ENCODE assay signal across 21 cellular contexts in the genomic region with DNA sequence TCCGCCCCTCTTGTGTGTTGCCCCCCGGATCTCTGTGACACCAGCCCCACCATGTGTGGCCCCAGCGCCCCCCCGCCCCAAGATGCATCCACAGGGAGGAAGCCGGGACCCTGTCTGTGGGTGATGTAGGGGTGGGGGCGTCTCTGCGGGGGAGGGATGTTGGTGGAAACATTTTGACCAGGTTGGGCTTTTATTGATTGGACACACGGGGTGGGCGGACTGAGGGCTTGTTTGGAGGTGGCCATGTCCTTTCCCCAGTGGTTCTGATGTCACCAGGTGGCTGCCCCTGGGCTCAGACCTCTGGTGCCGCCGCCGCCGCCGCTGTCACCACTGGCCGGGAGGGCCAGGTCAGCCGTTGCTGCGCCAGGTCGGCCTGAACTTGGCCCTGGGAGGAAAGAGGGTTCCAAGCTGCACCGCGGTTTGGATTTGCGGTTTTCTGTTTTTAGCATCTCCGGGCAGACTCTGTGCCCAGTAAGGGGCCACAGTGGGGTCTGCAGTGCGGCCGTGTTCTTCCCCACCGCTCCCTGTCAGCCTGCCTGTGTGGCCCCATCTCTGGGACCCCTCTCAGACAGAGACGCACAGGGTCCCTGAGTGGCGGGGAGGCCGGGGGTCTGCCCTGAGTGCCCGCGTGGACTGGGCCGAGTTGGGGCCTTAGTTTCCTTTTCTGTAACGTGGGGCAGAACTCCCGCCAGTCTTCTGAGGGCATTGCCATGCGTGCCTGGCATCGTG. TPM values are rescaled to one million over a fixed set of nuclear protein-coding genes. Genes with fewer than 3 reads are reported as not detected.
DNase-seq lines count a peak whose midpoint lies in the region; ATAC-seq, FAIRE-seq and TF ChIP-seq lines count a peak whose summit lies in the region.
"Had no signal": no experiment of that assay in that cellular context is flagged by ENCODE, and none has a peak within 500 bp of the region (broad histone marks: within the 10 kb centered on the region; RNA-seq: fewer than 3 reads in every experiment).

No MANE protein-coding gene starts in this region.

- H3K79me2 ChIP-seq in K562 (ENCODE audit: control insufficient read depth, insufficient read depth, low read length) (peaks cover 100% of the 10 kb centered on the region), H1 (ENCODE audit: control insufficient read depth in 1 of 2, insufficient read depth in 2 of 2, low read length in 2 of 2) (peaks cover 22 to 97% of the 10 kb centered on the region in 2 experiments), HepG2 (ENCODE audit: insufficient read depth, low read length) (peaks cover 83% of the 10 kb centered on the region)

- DNase-seq in K562 (ENCODE audit: extremely low read depth in 1 of 4, low spot score in 3 of 4) (no peak), H1 (ENCODE audit: low read depth in 1 of 2, low spot score in 2 of 2) (no peak), HepG2 (ENCODE audit: low spot score) (no peak), SK-N-DZ (ENCODE audit: low spot score) (no peak), hepatic stellate cell (ENCODE audit: low spot score) (no peak), dermis blood vessel endothelial cell (no peak)
- DNase-seq in activated CD4-positive, alpha-beta T cell treated with anti-CD3 and anti-CD28 coated beads, Interleukin-2, amount 50 U/mL, for 1 hour, result no peak
- DNase-seq: AML-193; C1 segment of cervical spinal cord; CD4-positive, alpha-beta memory T cell; CD4-positive, CD25-positive, alpha-beta regulatory T cell; CD8-positive, alpha-beta memory T cell; COR-L47; DMS79 treated with DMSO at 0.1 percent for 48 hours; GF-D8 had no signal

- no peak for FAIRE-seq in K562 (lab: Jason Lieb, UNC)
- FAIRE-seq in H1 (lab: Jason Lieb, UNC), result no peak
- no peak for FAIRE-seq in HepG2 (lab: Jason Lieb, UNC)
- FAIRE-seq: A549, G401.6, GM12891, GM19239 had no signal

- CTCF ChIA-PET in K562 (lab: Yijun Ruan, JAX; ENCODE audit: low intra/inter-chr PET ratio), result no interaction called here
- CTCF ChIA-PET in H1 (lab: Charles Lee; ENCODE audit: partially characterized antibody), result interaction anchor here (0.6 to 2.2 kb wide), 11 partner anchors 9 to 380 kb away, joined by 3 to 15 read pairs (median 4); no protein-coding TSS in a partner anchor
- CTCF ChIA-PET in HepG2 (lab: Yijun Ruan, JAX; ENCODE audit: low intra/inter-chr PET ratio, low total read pairs), result no interaction called here

- WGBS in K562 (ENCODE audit: insufficient coverage, low coverage, missing lambda C conversion rate), result 91% methylated on average over 20 of the region's 35 CpGs
- WGBS in H1 (ENCODE audit: extremely low coverage in 1 of 2, insufficient coverage in 1 of 2, insufficient read length in 1 of 2, insufficient replicate concordance in 2 of 2, low coverage in 1 of 2, low lambda C conversion rate in 2 of 2, missing lambda C conversion rate in 1 of 2), 2 experiments, result 96% methylated on average over 17 of the region's 35 CpGs; no CpG with 5 or more reads in 1 of the 2 experiments
- WGBS in HepG2 (ENCODE audit: low lambda C conversion rate), result 91% methylated on average over 21 of the region's 35 CpGs

- H4K20me1 ChIP-seq in BLaER1 (peaks cover 100% of the 10 kb centered on the region), K562 (replicated peaks; ENCODE audit: control insufficient read depth, insufficient read depth, low read length) (peaks cover 91% of the 10 kb centered on the region), H1 (replicated peaks in 1 of 2; ENCODE audit: control insufficient read depth in 1 of 2, insufficient read depth in 2 of 2, low read length in 2 of 2) (peaks cover 53 to 74% of the 10 kb centered on the region in 2 experiments), HepG2 (ENCODE audit: insufficient read depth, low read length) (peaks cover 97% of the 10 kb centered on the region; the same call in 1 of the 2 replicates)

- no peak overlapping the region for H4K5ac ChIP-seq in H1 (ENCODE audit: insufficient read length, low read depth, low read length)

- peak overlapping the region; percentile 48; the same call in 1 of the 2 replicates for H3K4me2 ChIP-seq in BLaER1
- no peak overlapping the region for H3K4me2 ChIP-seq in K562 (ENCODE audit: insufficient read depth, low read length)
- no peak overlapping the region for H3K4me2 ChIP-seq in H1 (ENCODE audit: insufficient read depth in 1 of 2, low read depth in 2 of 2, low read length in 2 of 2)
- no peak overlapping the region for H3K4me2 ChIP-seq in HepG2 (ENCODE audit: low read depth, low read length)
- H3K4me2 ChIP-seq: A549 had no signal

- peaks cover 92% of the 10 kb centered on the region for H3K4me1 ChIP-seq in BLaER1
- H3K4me1 ChIP-seq in K562 (replicated peaks in 1 of 2; ENCODE audit: control insufficient read depth in 2 of 2, insufficient read depth in 2 of 2, low read length in 2 of 2), result peaks cover 4 to 79% of the 10 kb centered on the region in 2 experiments; a peak in 2 of 5 replicates
- peaks cover 0 to 6% (median 0%) of the 10 kb centered on the region in 4 experiments; a peak in 3 of 7 replicates for H3K4me1 ChIP-seq in H1 (replicated peaks in 1 of 4; ENCODE audit: control insufficient read depth in 3 of 4, insufficient read depth in 4 of 4, low read length in 3 of 4)
- no peaks in the 10 kb centered on the region for H3K4me1 ChIP-seq in HepG2 (ENCODE audit: insufficient read depth, low read length)
- H3K4me1 ChIP-seq: A549 had no signal

- no peak overlapping the region for H2AFZ ChIP-seq in K562 (ENCODE audit: low read depth, low read length)
- H2AFZ ChIP-seq in H1 (ENCODE audit: low read length), result no peak overlapping the region
- H2AFZ ChIP-seq in HepG2 (ENCODE audit: low read length), result no peak overlapping the region

- H3K4ac ChIP-seq in H1 (replicated peaks; ENCODE audit: insufficient read length, low read depth, low read length), result no peak overlapping the region

- TF ChIP-seq RAD21 in K562 (CRISPR knock-in tag; conservative IDR thresholded peaks at IDR 0.05 in 1 of 2, IDR thresholded peaks at IDR 0.05 in 1 of 2) (no peak), H1 (IDR thresholded peaks at IDR 0.05 in 1 of 2, conservative IDR thresholded peaks at IDR 0.05 in 1 of 2; ENCODE audit: low read depth in 2 of 2, low read length in 2 of 2) (no peak), HepG2 (CRISPR knock-in tag; IDR thresholded peaks at IDR 0.05) (no peak)

- TF ChIP-seq CTCF in K562 (IDR thresholded peaks at IDR 0.05 in 2 of 3, conservative IDR thresholded peaks at IDR 0.05 in 1 of 3; ENCODE audit: insufficient read depth in 2 of 3, low read depth in 1 of 3, low read length in 3 of 3) (no peak), H1 (IDR thresholded peaks at IDR 0.05; ENCODE audit: control extremely low read depth in 1 of 3, insufficient read depth in 1 of 3, low read depth in 1 of 3, low read length in 3 of 3) (no peak), HepG2 (CRISPR knock-in tag; IDR thresholded peaks at IDR 0.05) (no peak)

- H2BK20ac ChIP-seq in H1 (ENCODE audit: low read length), result no peak overlapping the region

- H3K14ac ChIP-seq in H1 (ENCODE audit: insufficient read length), result no peak overlapping the region

- H3K56ac ChIP-seq in H1 (replicated peaks; ENCODE audit: insufficient read length, low read depth, low read length), result no peak overlapping the region

- H3K9me1 ChIP-seq in K562 (ENCODE audit: control insufficient read depth, insufficient read depth, low read length), result peaks cover 16% of the 10 kb centered on the region

- no peaks in the 10 kb centered on the region for H3K27me3 ChIP-seq in BLaER1
- H3K27me3 ChIP-seq in K562 (ENCODE audit: control insufficient read depth in 2 of 2, insufficient read depth in 2 of 2, low read length in 2 of 2), result no peaks in the 10 kb centered on the region
- H3K27me3 ChIP-seq in H1 (replicated peaks in 1 of 4; ENCODE audit: control insufficient read depth in 3 of 4, extremely low read depth in 1 of 4, insufficient read depth in 3 of 4, low read length in 3 of 4), result no peaks in the 10 kb centered on the region
- H3K27me3 ChIP-seq in HepG2 (ENCODE audit: control insufficient read depth in 1 of 2, insufficient read depth in 2 of 2, low read length in 2 of 2), result no peaks in the 10 kb centered on the region

- H3K4me3 ChIP-seq in BLaER1 (no peak overlapping the region), K562 (no peak overlapping the region), H1 (ENCODE audit: extremely low read depth in 1 of 4, insufficient read depth in 2 of 4, low read depth in 3 of 4, low read length in 4 of 4) (no peak overlapping the region), HepG2 (replicated peaks in 1 of 3; ENCODE audit: insufficient read depth in 1 of 3, low read depth in 2 of 3, low read length in 3 of 3) (no peak overlapping the region)
- H3K4me3 ChIP-seq: A549 had no signal

- POLR2A ChIA-PET in K562 (lab: Yijun Ruan, JAX) (no interaction called here), H1 (lab: Charles Lee; ENCODE audit: partially characterized antibody) (interaction anchor here (1.6 kb wide), 1 partner anchor 16 kb away, joined by 3 read pairs; no protein-coding TSS in a partner anchor), HepG2 (lab: Yijun Ruan, JAX) (no interaction called here)

- peaks cover 14% of the 10 kb centered on the region for H3K9me3 ChIP-seq in BLaER1
- H3K9me3 ChIP-seq in K562 (replicated peaks; ENCODE audit: control insufficient read depth, insufficient read depth, low read depth, low read length), result peaks cover 5% of the 10 kb centered on the region; the same call in 1 of the 2 replicates
- H3K9me3 ChIP-seq in H1 (ENCODE audit: insufficient read depth in 2 of 2, low read depth in 1 of 2, low read length in 1 of 2), result peaks cover 9 to 10% of the 10 kb centered on the region in 2 experiments; a peak in 3 of 4 replicates
- peaks cover 12% of the 10 kb centered on the region for H3K9me3 ChIP-seq in HepG2 (ENCODE audit: low read length)
- H3K9me3 ChIP-seq: A549 had no signal

- H2BK12ac ChIP-seq in H1 (ENCODE audit: low read depth, low read length), result no peak overlapping the region

- peak overlapping the region; percentile 71 for H4K8ac ChIP-seq in H1 (ENCODE audit: extremely low read depth, insufficient read depth, low read length)

- no peak overlapping the region; the same call in 1 of the 2 replicates for H3K18ac ChIP-seq in H1 (ENCODE audit: extremely low read depth, low read length)

- no peak overlapping the region for H4K91ac ChIP-seq in H1 (replicated peaks; ENCODE audit: insufficient read length, low read length)

- in situ Hi-C loops in K562 (cut with MboI) (no loop called here), HepG2 (cut with HindIII; ENCODE audit: extremely low pct_ligation_motif_present, low pct_unique_long_range_greater_than_20kb) (no loop called here)

- ATAC-seq in K562, result no peak
- ATAC-seq in HepG2, result no peak

- H3K9ac ChIP-seq in BLaER1 (peak overlapping the region; percentile 55; the same call in 1 of the 2 replicates), K562 (ENCODE audit: insufficient read depth in 1 of 2, low read depth in 2 of 2, low read length in 2 of 2) (no peak overlapping the region), H1 (replicated peaks in 1 of 4; ENCODE audit: extremely low read depth in 1 of 4, low read depth in 3 of 4, low read length in 3 of 4) (no peak overlapping the region), HepG2 (ENCODE audit: insufficient read depth, low read depth, low read length) (no peak overlapping the region)

- no peak overlapping the region; the same call in 1 of the 2 replicates for H3K27ac ChIP-seq in BLaER1
- H3K27ac ChIP-seq in K562 (ENCODE audit: extremely low read depth, low read depth, low read length), result no peak overlapping the region
- H3K27ac ChIP-seq in H1 (ENCODE audit: low read depth, low read length), result no peak overlapping the region
- no peak overlapping the region for H3K27ac ChIP-seq in HepG2 (ENCODE audit: extremely low read length, insufficient read depth, low read length)
- H3K27ac ChIP-seq: 22Rv1, A549 had no signal

- H3K36me3 ChIP-seq in BLaER1, result peaks cover 88% of the 10 kb centered on the region
- H3K36me3 ChIP-seq in K562 (ENCODE audit: control insufficient read depth, insufficient read depth, low read length), result peaks cover 98% of the 10 kb centered on the region; the same call in 2 of the 3 replicates
- peaks cover 0 to 11% (median 2%) of the 10 kb centered on the region in 4 experiments; a peak in 4 of 8 replicates for H3K36me3 ChIP-seq in H1 (ENCODE audit: control insufficient read depth in 2 of 4, insufficient read depth in 4 of 4, low read length in 3 of 4)
- peaks cover 35 to 62% of the 10 kb centered on the region in 2 experiments for H3K36me3 ChIP-seq in HepG2 (replicated peaks in 1 of 2; ENCODE audit: control insufficient read depth in 1 of 2, insufficient read depth in 2 of 2, low read length in 2 of 2)

- no peak overlapping the region for H2AK5ac ChIP-seq in H1 (ENCODE audit: low read depth, low read length)

- H3K79me1 ChIP-seq in H1 (ENCODE audit: low read depth, low read length), result peaks cover 36% of the 10 kb centered on the region

- TF ChIP-seq EP300 in K562 (IDR thresholded peaks at IDR 0.05; ENCODE audit: low read length) (no peak), H1 (IDR thresholded peaks at IDR 0.05; ENCODE audit: borderline replicate concordance in 1 of 2, low read depth in 2 of 2, low read length in 2 of 2) (no peak), HepG2 (IDR thresholded peaks at IDR 0.05; ENCODE audit: low read depth in 2 of 2, low read length in 2 of 2) (no peak), HepG2 (CRISPR knock-in tag; IDR thresholded peaks at IDR 0.05; ENCODE audit: borderline replicate concordance) (no peak)

- H3K23me2 ChIP-seq in H1 (ENCODE audit: low read depth, low read length), result no peaks in the 10 kb centered on the region

- no peak overlapping the region for H2BK15ac ChIP-seq in H1 (ENCODE audit: low read length)

- intact Hi-C loops in K562 (cut with micrococcal nuclease), result no loop called here
- intact Hi-C loops in HepG2 (cut with micrococcal nuclease; ENCODE audit: unreplicated experiment), result no loop called here

- H3K23ac ChIP-seq in H1 (ENCODE audit: insufficient read length), result no peak overlapping the region

- no peak overlapping the region for H2BK120ac ChIP-seq in H1 (replicated peaks; ENCODE audit: low read depth, low read length)

- no TSS peak for BruUV-seq in K562 (replicated peaks; lab: Mats Ljungman, UMichigan)
- BruUV-seq in HepG2 (replicated peaks; lab: Mats Ljungman, UMichigan), result no TSS peak

- no peak overlapping the region for H2BK5ac ChIP-seq in H1 (ENCODE audit: low read depth, low read length)

- TF ChIP-seq POLR2A in K562 (conservative IDR thresholded peaks at IDR 0.05) (no peak), H1 (IDR thresholded peaks at IDR 0.05; ENCODE audit: control extremely low read depth in 1 of 2, low read depth in 2 of 2, low read length in 2 of 2) (no peak), HepG2 (IDR thresholded peaks at IDR 0.05; ENCODE audit: insufficient read depth in 1 of 2, low read depth in 2 of 2, low read length in 2 of 2) (no peak)

RNA-seq across cellular contexts. Expression of gene GSE1, which starts 19.8 kb away (rescaled TPM):
- total RNA-seq in K562 (2011; cell fraction: chromatin; rRNA removed; ENCODE audit: low replicate concordance), result 692 and 1,066 TPM in 2 replicates
- 409 and 435 TPM in 2 replicates for total RNA-seq in K562 (2011; cell fraction: nucleolus; rRNA removed)
- total RNA-seq in K562 (2011; cell fraction: nucleoplasm; rRNA removed), result 438 and 467 TPM in 2 replicates
- total RNA-seq in K562 (2014; rRNA removed) (89.1 and 104 TPM in 2 replicates), K562 (2014; rRNA removed; fragmentation: Illumina TruSeq; extraction: Trizol) (40.9 and 41.8 TPM in 2 replicates), K562 (2015; rRNA removed; fragmentation: Illumina TruSeq; extraction: Trizol) (57.9 and 60.6 TPM in 2 replicates), K562 (2021) (208 and 244 TPM in 2 replicates), HepG2 (2016; rRNA removed; fragmentation: Illumina TruSeq; extraction: Trizol) (16.1 and 19.5 TPM in 2 replicates), dermis blood vessel endothelial cell (27.5 and 28.8 TPM in 2 replicates)
- polyA plus RNA-seq in K562 (2011; rRNA removed) (54.2 and 64.0 TPM in 2 replicates), K562 (2014; fragmentation: Illumina TruSeq; extraction: Trizol) (116 and 138 TPM in 2 replicates), K562 (2014; fragmentation: Nextera tagmentation; extraction: Ambion mirVana) (10 to 100 TPM; 12.2 to 15.8 TPM), K562 (2014; rRNA removed) (101 and 116 TPM in 2 replicates), H1 (2011; rRNA removed) (26.0 and 40.0 TPM in 2 replicates), HepG2 (2011; rRNA removed) (31.2 and 37.7 TPM in 2 replicates)
- 54.1 and 55.3 TPM in 2 replicates for polyA plus RNA-seq in K562 (2011; cell fraction: cytosol; rRNA removed)
- 210 and 277 TPM in 2 replicates for polyA plus RNA-seq in K562 (2011; cell fraction: nucleus; rRNA removed)
- polyA plus RNA-seq in K562 (2012), result 113 and 125 TPM in 2 replicates
- polyA minus RNA-seq in K562 (2011; rRNA and poly(A)+ RNA removed), result 61.1 and 68.8 TPM in 2 replicates
- 106 and 121 TPM in 2 replicates for polyA minus RNA-seq in K562 (2011; cell fraction: cytosol; rRNA and poly(A)+ RNA removed)
- 117 and 133 TPM in 2 replicates for polyA minus RNA-seq in K562 (2011; cell fraction: nucleus; rRNA and poly(A)+ RNA removed)
- 65.6 and 66.2 TPM in 2 replicates for total RNA-seq in H1 (2021; fragmentation: NEBNext Ultra II Directional; extraction: Animal tissue kit (Norgen Biotek cat#: 25700))
- polyA plus RNA-seq in H1 (2011; cell fraction: cytosol; rRNA removed), result 26.5 TPM
- 123 TPM for polyA plus RNA-seq in H1 (2011; cell fraction: nucleus; rRNA removed)
- 42.4 to 51.0 TPM (median 44.8 TPM) in 4 replicates for polyA plus RNA-seq in H1 (2012, experiment 1 of 2)
- polyA plus RNA-seq in H1 (2012, experiment 2 of 2), result 18.4 TPM
- 30.0 TPM for polyA plus RNA-seq in H1 (2013, experiment 1 of 2)
- polyA plus RNA-seq in H1 (2013, experiment 2 of 2), result 30.1 TPM
- polyA minus RNA-seq in H1 (2011; rRNA and poly(A)+ RNA removed), result 35.8 and 37.6 TPM in 2 replicates
- 76.6 TPM for polyA minus RNA-seq in H1 (2011; cell fraction: cytosol; rRNA and poly(A)+ RNA removed)
- polyA minus RNA-seq in H1 (2011; cell fraction: nucleus; rRNA and poly(A)+ RNA removed), result 93.7 TPM
- total RNA-seq in HepG2 (2016; cell fraction: cytosol; rRNA removed; fragmentation: Illumina TruSeq; extraction: Trizol; ENCODE audit: low read depth), result 13.0 and 16.7 TPM in 2 replicates
- 15.4 and 17.4 TPM in 2 replicates for total RNA-seq in HepG2 (2016; cell fraction: insoluble cytoplasmic fraction; rRNA removed; fragmentation: Illumina TruSeq; extraction: Trizol)
- 18.2 and 21.4 TPM in 2 replicates for total RNA-seq in HepG2 (2016; cell fraction: membrane; rRNA removed; fragmentation: Illumina TruSeq; extraction: Trizol)
- 31.6 and 33.0 TPM in 2 replicates for total RNA-seq in HepG2 (2016; cell fraction: nucleus; rRNA removed; fragmentation: Illumina TruSeq; extraction: Trizol)
- polyA plus RNA-seq in HepG2 (2011; cell fraction: cytosol; rRNA removed), result 20.9 and 26.7 TPM in 2 replicates
- polyA plus RNA-seq in HepG2 (2011; cell fraction: nucleus; rRNA removed), result 132 and 135 TPM in 2 replicates
- polyA plus RNA-seq in HepG2 (2012), result 43.5 and 43.7 TPM in 2 replicates
- polyA plus RNA-seq in HepG2 (2016; cell fraction: cytosol; fragmentation: Illumina TruSeq; extraction: Trizol; ENCODE audit: low read depth), result 1.4 and 1.7 TPM in 2 replicates
- polyA plus RNA-seq in HepG2 (2016; cell fraction: insoluble cytoplasmic fraction; fragmentation: Illumina TruSeq; extraction: Trizol; ENCODE audit: low read depth), result 22.8 and 30.2 TPM in 2 replicates
- 4.4 and 5.4 TPM in 2 replicates for polyA plus RNA-seq in HepG2 (2016; cell fraction: membrane; fragmentation: Illumina TruSeq; extraction: Trizol; ENCODE audit: low read depth)
- polyA plus RNA-seq in HepG2 (2016; cell fraction: nucleus; fragmentation: Illumina TruSeq; extraction: Trizol; ENCODE audit: insufficient read depth, low read depth), result 70.9 and 78.3 TPM in 2 replicates
- 24.8 and 50.4 TPM in 2 replicates for polyA minus RNA-seq in HepG2 (2011; rRNA and poly(A)+ RNA removed; ENCODE audit: low replicate concordance)
- 36.3 and 45.8 TPM in 2 replicates for polyA minus RNA-seq in HepG2 (2011; cell fraction: cytosol; rRNA and poly(A)+ RNA removed)
- 83.8 and 96.8 TPM in 2 replicates for polyA minus RNA-seq in HepG2 (2011; cell fraction: nucleus; rRNA and poly(A)+ RNA removed)
- polyA plus RNA-seq in SK-N-DZ (2014; cell fraction: cytosol; rRNA removed), result 51.5 and 62.6 TPM in 2 replicates
- polyA plus RNA-seq in SK-N-DZ (2014; cell fraction: nucleus; rRNA removed), result 114 and 225 TPM in 2 replicates

RNA-seq across cellular contexts. Expression of gene GINS2, which starts 55.9 kb away (rescaled TPM):
- total RNA-seq in K562 (2011; cell fraction: chromatin; rRNA removed; ENCODE audit: low replicate concordance), result 24.8 and 32.7 TPM in 2 replicates
- total RNA-seq in K562 (2011; cell fraction: nucleolus; rRNA removed), result 24.2 and 24.5 TPM in 2 replicates
- 23.2 and 33.3 TPM in 2 replicates for total RNA-seq in K562 (2011; cell fraction: nucleoplasm; rRNA removed)
- total RNA-seq in K562 (2014; rRNA removed), result 42.0 and 44.2 TPM in 2 replicates
- 43.8 and 47.3 TPM in 2 replicates for total RNA-seq in K562 (2014; rRNA removed; fragmentation: Illumina TruSeq; extraction: Trizol)
- 39.4 and 40.4 TPM in 2 replicates for total RNA-seq in K562 (2015; rRNA removed; fragmentation: Illumina TruSeq; extraction: Trizol)
- total RNA-seq in K562 (2021), result 57.5 and 61.6 TPM in 2 replicates
- polyA plus RNA-seq in K562 (2011; rRNA removed), result 38.4 and 44.6 TPM in 2 replicates
- 27.8 and 34.2 TPM in 2 replicates for polyA plus RNA-seq in K562 (2011; cell fraction: cytosol; rRNA removed)
- polyA plus RNA-seq in K562 (2011; cell fraction: nucleus; rRNA removed), result 15.7 and 20.5 TPM in 2 replicates
- 26.1 and 33.8 TPM in 2 replicates for polyA plus RNA-seq in K562 (2012)
- 41.4 and 49.8 TPM in 2 replicates for polyA plus RNA-seq in K562 (2014; fragmentation: Illumina TruSeq; extraction: Trizol)
- 10 to 100 TPM; 61.3 to 76.2 TPM for polyA plus RNA-seq in K562 (2014; fragmentation: Nextera tagmentation; extraction: Ambion mirVana)
- 42.3 and 42.9 TPM in 2 replicates for polyA plus RNA-seq in K562 (2014; rRNA removed)
- polyA minus RNA-seq in K562 (2011; rRNA and poly(A)+ RNA removed), result 25.6 and 28.3 TPM in 2 replicates
- 13.6 and 17.8 TPM in 2 replicates for polyA minus RNA-seq in K562 (2011; cell fraction: cytosol; rRNA and poly(A)+ RNA removed)
- 10.2 and 13.2 TPM in 2 replicates for polyA minus RNA-seq in K562 (2011; cell fraction: nucleus; rRNA and poly(A)+ RNA removed)
- 51.4 and 59.1 TPM in 2 replicates for total RNA-seq in H1 (2021; fragmentation: NEBNext Ultra II Directional; extraction: Animal tissue kit (Norgen Biotek cat#: 25700))
- polyA plus RNA-seq in H1 (2011; rRNA removed), result 22.5 and 29.4 TPM in 2 replicates
- 31.5 TPM for polyA plus RNA-seq in H1 (2011; cell fraction: cytosol; rRNA removed)
- polyA plus RNA-seq in H1 (2011; cell fraction: nucleus; rRNA removed), result 18.3 TPM
- polyA plus RNA-seq in H1 (2012, experiment 1 of 2), result 34.6 to 46.9 TPM (median 38.3 TPM) in 4 replicates
- polyA plus RNA-seq in H1 (2012, experiment 2 of 2), result 17.0 TPM
- polyA plus RNA-seq in H1 (2013, experiment 1 of 2), result 28.2 TPM
- polyA plus RNA-seq in H1 (2013, experiment 2 of 2), result 28.2 TPM
- 24.8 and 29.1 TPM in 2 replicates for polyA minus RNA-seq in H1 (2011; rRNA and poly(A)+ RNA removed)
- polyA minus RNA-seq in H1 (2011; cell fraction: cytosol; rRNA and poly(A)+ RNA removed), result 14.1 TPM
- polyA minus RNA-seq in H1 (2011; cell fraction: nucleus; rRNA and poly(A)+ RNA removed), result 18.6 TPM
- 48.3 and 61.7 TPM in 2 replicates for total RNA-seq in HepG2 (2016; rRNA removed; fragmentation: Illumina TruSeq; extraction: Trizol)
- 23.8 and 27.0 TPM in 2 replicates for total RNA-seq in HepG2 (2016; cell fraction: cytosol; rRNA removed; fragmentation: Illumina TruSeq; extraction: Trizol; ENCODE audit: low read depth)
- 48.0 and 66.5 TPM in 2 replicates for total RNA-seq in HepG2 (2016; cell fraction: insoluble cytoplasmic fraction; rRNA removed; fragmentation: Illumina TruSeq; extraction: Trizol)
- 37.7 and 42.3 TPM in 2 replicates for total RNA-seq in HepG2 (2016; cell fraction: membrane; rRNA removed; fragmentation: Illumina TruSeq; extraction: Trizol)
- 23.1 and 24.3 TPM in 2 replicates for total RNA-seq in HepG2 (2016; cell fraction: nucleus; rRNA removed; fragmentation: Illumina TruSeq; extraction: Trizol)
- polyA plus RNA-seq in HepG2 (2011; rRNA removed), result 7.7 and 10.6 TPM in 2 replicates
- 8.9 and 11.0 TPM in 2 replicates for polyA plus RNA-seq in HepG2 (2011; cell fraction: cytosol; rRNA removed)
- 3.9 and 4.5 TPM in 2 replicates for polyA plus RNA-seq in HepG2 (2011; cell fraction: nucleus; rRNA removed)
- polyA plus RNA-seq in HepG2 (2012), result 5.7 and 16.9 TPM in 2 replicates
- polyA plus RNA-seq in HepG2 (2016; cell fraction: cytosol; fragmentation: Illumina TruSeq; extraction: Trizol; ENCODE audit: low read depth), result 28.1 and 34.5 TPM in 2 replicates
- polyA plus RNA-seq in HepG2 (2016; cell fraction: insoluble cytoplasmic fraction; fragmentation: Illumina TruSeq; extraction: Trizol; ENCODE audit: low read depth), result 76.0 and 95.5 TPM in 2 replicates
- polyA plus RNA-seq in HepG2 (2016; cell fraction: membrane; fragmentation: Illumina TruSeq; extraction: Trizol; ENCODE audit: low read depth), result 36.4 and 39.0 TPM in 2 replicates
- polyA plus RNA-seq in HepG2 (2016; cell fraction: nucleus; fragmentation: Illumina TruSeq; extraction: Trizol; ENCODE audit: insufficient read depth, low read depth), result 38.9 and 39.5 TPM in 2 replicates
- 7.2 and 33.6 TPM in 2 replicates for polyA minus RNA-seq in HepG2 (2011; rRNA and poly(A)+ RNA removed; ENCODE audit: low replicate concordance)
- 3.9 and 4.1 TPM in 2 replicates for polyA minus RNA-seq in HepG2 (2011; cell fraction: cytosol; rRNA and poly(A)+ RNA removed)
- polyA minus RNA-seq in HepG2 (2011; cell fraction: nucleus; rRNA and poly(A)+ RNA removed), result 4.7 and 6.2 TPM in 2 replicates
- 102 and 106 TPM in 2 replicates for polyA plus RNA-seq in SK-N-DZ (2014; cell fraction: cytosol; rRNA removed)
- polyA plus RNA-seq in SK-N-DZ (2014; cell fraction: nucleus; rRNA removed), result 64.7 and 66.3 TPM in 2 replicates
- total RNA-seq in dermis blood vessel endothelial cell, result 6.6 and 8.6 TPM in 2 replicates
